Comparison of ENCODE assay signal across 1 cellular context in genomic region chr11:123741159-123741951, GRCh38.
TF ChIP-seq lines count a peak whose summit lies in the region.

Gene ZNF202 (minus strand): TSS chr11:123741660. CDS start chr11:123730888, 10,772 bp downstream.

TF ChIP-seq in K562, 482 proteins besides CTCF, POLR2A, EP300 and RAD21 (continued from another document and continues in another):
- TF ChIP-seq MLLT1 (IDR thresholded peaks at IDR 0.05) (0 out of 4 replicates have a peak, but pooled peaks of 1 of the 2 experiments have one; percentile 19), CREB1 (IDR thresholded peaks at IDR 0.05) (no peak; the same call in 1 of the 2 replicates), CREB1 (CRISPR knock-in tag; IDR thresholded peaks at IDR 0.05) (0 out of 2 replicates have a peak, but pooled peaks have one; percentile 33), ETS1 (conservative IDR thresholded peaks at IDR 0.05; ENCODE audit: control insufficient read depth, low read depth, low read length) (peak; percentile 89), FOXO4 (CRISPR knock-in tag; IDR thresholded peaks at IDR 0.05) (no peak), ETV1 (tag; conservative IDR thresholded peaks at IDR 0.05; ENCODE audit: low read depth) (peak; percentile 67), ZEB2 (IDR thresholded peaks at IDR 0.05) (0 out of 2 replicates have a peak, but pooled peaks have one; percentile 28), CREB3L1 (IDR thresholded peaks at IDR 0.05; ENCODE audit: borderline replicate concordance, low read depth) (peak; percentile 82), RCOR1 (IDR thresholded peaks at IDR 0.05; ENCODE audit: borderline replicate concordance in 1 of 2, low read depth in 2 of 2, low read length in 2 of 2) (peak in 1 of 2 experiments; percentile 13; a peak in 1 of 4 replicates), ZBTB9 (CRISPR knock-in tag; IDR thresholded peaks at IDR 0.05) (0 out of 2 replicates have a peak, but pooled peaks have one; percentile 34), MCM5 (IDR thresholded peaks at IDR 0.05; ENCODE audit: low read depth) (no peak), EGR1 (conservative IDR thresholded peaks at IDR 0.05) (peak; percentile 69), PHF20 (IDR thresholded peaks at IDR 0.05; ENCODE audit: partially characterized antibody) (peak; percentile 86), FOXM1 (IDR thresholded peaks at IDR 0.05; ENCODE audit: low read depth) (no peak), FOXM1 (CRISPR knock-in tag; IDR thresholded peaks at IDR 0.05; ENCODE audit: low read depth) (no peak), SAP30 (IDR thresholded peaks at IDR 0.05; ENCODE audit: borderline replicate concordance, insufficient read depth, low read depth, low read length, poor library complexity, severe bottlenecking) (peak; percentile 92), TGIF2 (CRISPR knock-in tag; IDR thresholded peaks at IDR 0.05) (0 out of 2 replicates have a peak, but pooled peaks have one; percentile 21), IFI16 (CRISPR knock-in tag; IDR thresholded peaks at IDR 0.05) (no peak), GABPB1 (CRISPR knock-in tag; IDR thresholded peaks at IDR 0.05) (peak; percentile 95), UBTF (IDR thresholded peaks at IDR 0.05; ENCODE audit: borderline replicate concordance in 1 of 2, low read depth in 2 of 2, low read length in 2 of 2) (0 out of 4 replicates have a peak, but pooled peaks of 1 of the 2 experiments have one; percentile 36), PCBP2 (IDR thresholded peaks at IDR 0.05; ENCODE audit: low read depth, low read length, poor library complexity, severe bottlenecking) (no peak), USF2 (CRISPR knock-in tag; IDR thresholded peaks at IDR 0.05) (peak; percentile 92), CBFA2T2 (conservative IDR thresholded peaks at IDR 0.05) (0 out of 2 replicates have a peak, but pooled peaks have one; percentile 30), U2AF1 (optimal IDR thresholded peaks at IDR 0.05; ENCODE audit: low read depth, low read length) (peak; percentile 53), GTF2B (IDR thresholded peaks at IDR 0.05; ENCODE audit: extremely low read depth, insufficient read length) (no peak), CBX1 (IDR thresholded peaks at IDR 0.05; ENCODE audit: low read depth) (peak; percentile 62; the same call in 1 of the 2 replicates), SIX5 (IDR thresholded peaks at IDR 0.05; ENCODE audit: borderline replicate concordance in 1 of 2, insufficient read depth in 1 of 2, low read depth in 1 of 2, low read length in 2 of 2) (0 out of 4 replicates have a peak, but pooled peaks have one; percentile 11 to 13), GABPA (tag; conservative IDR thresholded peaks at IDR 0.05; ENCODE audit: low read depth) (peak; percentile 98), CCNT2 (IDR thresholded peaks at IDR 0.05; ENCODE audit: borderline replicate concordance, extremely low read depth, insufficient read length, low read depth, low read length) (peak; percentile 56), NFE2 (IDR thresholded peaks at IDR 0.05; ENCODE audit: low read depth) (no peak), TAF1 (IDR thresholded peaks at IDR 0.05; ENCODE audit: control insufficient read depth, extremely low read depth, insufficient read depth, low read length, severe bottlenecking) (peak; percentile 70), KLF16 (IDR thresholded peaks at IDR 0.05) (peak; percentile 86), TRIM28 (IDR thresholded peaks at IDR 0.05) (0 out of 2 replicates have a peak, but pooled peaks have one; percentile 24), THAP7 (CRISPR knock-in tag; IDR thresholded peaks at IDR 0.05) (0 out of 2 replicates have a peak, but pooled peaks have one; percentile 29), NR2C2 (CRISPR knock-in tag; IDR thresholded peaks at IDR 0.05) (peak; percentile 88), NR2C2 (tag; IDR thresholded peaks at IDR 0.05) (peak; percentile 98), DIDO1 (tag; IDR thresholded peaks at IDR 0.05; ENCODE audit: low read depth) (0 out of 2 replicates have a peak, but pooled peaks have one; percentile 7), ZNF12 (CRISPR knock-in tag; IDR thresholded peaks at IDR 0.05) (no peak), BCLAF1 (IDR thresholded peaks at IDR 0.05; ENCODE audit: borderline replicate concordance in 1 of 2, control insufficient read depth in 1 of 2, low read depth in 2 of 2, low read length in 1 of 2) (0 out of 4 replicates have a peak, but pooled peaks of 1 of the 2 experiments have one; percentile 49), KDM5B (IDR thresholded peaks at IDR 0.05; ENCODE audit: insufficient replicate concordance, low read depth, low read length) (no peak), SIRT6 (IDR thresholded peaks at IDR 0.05; ENCODE audit: low read depth, low read length) (no peak), MTA3 (IDR thresholded peaks at IDR 0.05; ENCODE audit: borderline replicate concordance) (peak; percentile 51; the same call in 1 of the 2 replicates), CREM (IDR thresholded peaks at IDR 0.05; ENCODE audit: low read depth) (peak; percentile 59), TBP (optimal IDR thresholded peaks at IDR 0.05; ENCODE audit: low read depth, low read length) (peak; percentile 53), PHF8 (IDR thresholded peaks at IDR 0.05; ENCODE audit: borderline replicate concordance, low read length) (peak; percentile 80), SMAD2 (IDR thresholded peaks at IDR 0.05; ENCODE audit: low read depth, low read length) (no peak), ZNF584 (CRISPR knock-in tag; IDR thresholded peaks at IDR 0.05; ENCODE audit: low read depth) (no peak), CREB5 (CRISPR knock-in tag; IDR thresholded peaks at IDR 0.05) (no peak)
